ENCODE assay signal across 16 cellular contexts in the genomic region with DNA sequence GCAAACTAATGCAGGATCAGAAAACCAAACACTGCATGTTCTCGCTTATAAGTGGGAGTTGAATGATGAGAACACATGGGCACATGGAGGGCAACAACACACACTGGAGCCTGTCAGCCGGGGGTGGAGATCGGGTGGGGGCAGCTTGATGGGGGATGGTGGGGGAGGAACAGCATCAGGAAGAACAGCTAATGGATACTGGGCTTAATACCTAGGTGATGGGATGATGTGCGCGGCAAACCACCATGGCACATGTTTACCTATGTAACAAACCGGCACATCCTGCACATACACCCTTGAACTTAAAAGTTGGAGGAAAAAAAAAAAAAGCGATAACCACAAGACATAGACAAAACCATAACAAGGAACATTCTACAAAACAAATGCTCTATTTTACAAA. TPM values are rescaled to one million over a fixed set of nuclear protein-coding genes. Genes with fewer than 3 reads are reported as not detected.
DNase-seq lines count a peak whose midpoint lies in the region; ATAC-seq and TF ChIP-seq lines count a peak whose summit lies in the region.
"Had no signal": no experiment of that assay in that cellular context is flagged by ENCODE, and none has a peak within 500 bp of the region (broad histone marks: within the 10 kb centered on the region; RNA-seq: fewer than 3 reads in every experiment).

No MANE protein-coding gene starts in this region.

- peaks cover 0 to 21% (median 0%) of the 10 kb centered on the region in 3 donors for H3K36me3 ChIP-seq in Peyer's patch

- no peak overlapping the region for H3K27ac ChIP-seq in Peyer's patch
- H3K27ac ChIP-seq: body of pancreas, transverse colon had no signal

- TF ChIP-seq CTCF in Peyer's patch (IDR thresholded peaks at IDR 0.05) = no peak

- H3K4me1 ChIP-seq in Peyer's patch = no peaks in the 10 kb centered on the region

- H3K4me3 Mint-ChIP-seq in activated naive CD8-positive, alpha-beta T cell = peak overlapping the region; percentile 82
- H3K4me3 Mint-ChIP-seq: nephron had no signal

- H3K27me3 ChIP-seq in Peyer's patch = no peaks in the 10 kb centered on the region
- H3K27me3 ChIP-seq: body of pancreas, MG63, transverse colon had no signal

- peak; percentile 63 for DNase-seq in activated effector memory CD4-positive, alpha-beta T cell treated with anti-CD3 and anti-CD28 coated beads, Interleukin-2, amount 50 U/mL, for 16 hours
- DNase-seq in activated effector memory CD4-positive, alpha-beta T cell treated with Interleukin-2 at 50 U/mL for 16 hours = no peak
- DNase-seq in Peyer's patch = peak in 2 of 3 donors; percentile 34 to 54
- DNase-seq in putamen (ENCODE audit: low spot score) = peak; percentile 41
- DNase-seq in GM03348 (ENCODE audit: low spot score) = no peak
- DNase-seq: body of pancreas, MG63, NCI-H2171 treated with DMSO at 0.1 percent for 48 hours, NCI-H69, Right ventricle myocardium superior, transverse colon had no signal

- ATAC-seq in GM19397 (IDR thresholded peaks at IDR 0.05; ENCODE audit: unreplicated experiment) = no peak
- no peak for ATAC-seq in GM21390 (IDR thresholded peaks at IDR 0.05; ENCODE audit: unreplicated experiment)
- ATAC-seq: body of pancreas, sciatic nerve had no signal

- peaks cover under 1% of the 10 kb centered on the region for H3K36me3 Mint-ChIP-seq in activated naive CD8-positive, alpha-beta T cell

- TF ChIP-seq POLR2A in Peyer's patch (IDR thresholded peaks at IDR 0.05) = no peak

- H3K27ac Mint-ChIP-seq in activated naive CD8-positive, alpha-beta T cell = peak overlapping the region; percentile 93
- H3K27ac Mint-ChIP-seq: nephron had no signal

- peaks cover 38% of the 10 kb centered on the region for H3K4me1 Mint-ChIP-seq in activated naive CD8-positive, alpha-beta T cell (ENCODE audit: low read depth)
- H3K4me1 Mint-ChIP-seq: nephron had no signal

- H3K27me3 Mint-ChIP-seq in activated naive CD8-positive, alpha-beta T cell = no peaks in the 10 kb centered on the region

- H3K9me3 Mint-ChIP-seq in activated naive CD8-positive, alpha-beta T cell (ENCODE audit: low read depth) = no peaks in the 10 kb centered on the region

- no peak overlapping the region for H3K4me3 ChIP-seq in Peyer's patch
- H3K4me3 ChIP-seq: body of pancreas, MG63, transverse colon had no signal

- H3K9me3 ChIP-seq in Peyer's patch = peaks cover 0 to 12% (median 0%) of the 10 kb centered on the region in 4 donors

RNA-seq across cellular contexts. Expression of a gene that starts 10.4 kb away (rescaled TPM):
- total RNA-seq in Peyer's patch = 100 to 1,000 TPM; 104 to 139 (median 122) TPM

Comparison
In these comparisons a context has a peak if more than half of its experiments do, and no peak if none do; other contexts are left out.
1. DNase-seq: peak in activated effector memory CD4-positive, alpha-beta T cell treated with anti-CD3 and anti-CD28 coated beads, Interleukin-2, amount 50 U/mL, for 16 hours (single experiment), Peyer's patch (2 of 3) and putamen (single experiment); none in activated effector memory CD4-positive, alpha-beta T cell treated with Interleukin-2 at 50 U/mL for 16 hours (single experiment) and GM03348 (single experiment).